In the genomic region with DNA sequence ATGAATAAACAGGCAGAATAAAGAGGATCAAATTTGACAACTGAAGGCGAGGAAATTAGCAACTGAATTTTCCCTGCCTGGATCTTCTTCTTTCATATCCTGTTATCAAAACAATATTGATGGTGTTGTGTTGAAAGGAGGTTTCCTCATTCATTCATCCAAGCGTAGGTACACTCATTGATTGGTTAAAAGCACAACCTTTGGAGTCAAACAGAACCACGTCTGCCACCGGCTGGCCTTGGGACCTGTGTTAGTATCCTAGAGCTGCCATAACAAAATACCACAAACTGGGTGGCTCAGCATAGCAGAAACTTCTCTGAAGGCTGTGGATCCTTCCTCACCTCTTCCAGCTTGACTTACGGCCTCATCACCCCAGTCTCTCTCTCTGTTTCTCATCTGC, we compare ENCODE assay signal across 34 cellular contexts.
"Had no signal": no experiment of that assay in that cellular context is flagged by ENCODE, and none has a peak within 500 bp of the region (broad histone marks: within the 10 kb centered on the region; RNA-seq: fewer than 3 reads in every experiment).

No MANE protein-coding gene starts in this region.

- H3K9me3 ChIP-seq: adrenal gland, body of pancreas, breast epithelium had no signal

- H3K4me3 ChIP-seq: adrenal gland, body of pancreas, breast epithelium had no signal

- H3K27ac ChIP-seq: adrenal gland, body of pancreas, brain microvascular endothelial cell, VCaP had no signal

- H3K4me1 ChIP-seq: adrenal gland, body of pancreas, breast epithelium had no signal

- ATAC-seq: activated CD8-positive, alpha-beta T cell treated with anti-CD3 and anti-CD28 coated beads for 36 hours; activated naive CD4-positive, alpha-beta T cell treated with anti-CD3 and anti-CD28 coated beads, Interleukin-2, amount 50 U/mL, for 72 hours; activated T-cell treated with anti-CD3 and anti-CD28 coated beads, Interleukin-2, amount 50 U/mL, for 4 hours; activated T-cell treated with anti-CD3 and anti-CD28 coated beads, Interleukin-2, amount 50 U/mL, for 72 hours; activated T-helper 17 cell treated with anti-CD3 and anti-CD28 coated beads, Interleukin-2, amount 50 U/mL, for 72 hours; body of pancreas had no signal

- DNase-seq: activated B cell treated with CpG ODN at 0.5 μM for 24 hours; activated CD4-positive, alpha-beta memory T cell treated with anti-CD3 and anti-CD28 coated beads for 36 hours; activated CD4-positive, alpha-beta T cell treated with anti-CD3 and anti-CD28 coated beads for 4 hours; activated CD4-positive, alpha-beta T cell treated with anti-CD3 and anti-CD28 coated beads, Interleukin-2, amount 10 ng/mL, durations not matched to agents 24 days and 14 days; activated CD4-positive, alpha-beta T cell treated with anti-CD3 and anti-CD28 coated beads, Interleukin-2, amount 50 U/mL, for 1 hour; activated CD4-positive, alpha-beta T cell treated with anti-CD3 and anti-CD28 coated beads, Interleukin-2, amount 50 U/mL, for 4 hours; activated CD4-positive, CD25-positive, alpha-beta regulatory T cell treated with anti-CD3 and anti-CD28 coated beads, Interleukin-2, amount 50 U/mL, for 72 hours; activated CD8-positive, alpha-beta memory T cell treated with anti-CD3 and anti-CD28 coated beads, Interleukin-2, amount 50 U/mL, for 4 hours; activated CD8-positive, alpha-beta T cell treated with anti-CD3 and anti-CD28 coated beads for 36 hours; activated effector memory CD4-positive, alpha-beta T cell treated with anti-CD3 and anti-CD28 coated beads, Interleukin-2, amount 50 U/mL, for 16 hours; activated gamma-delta T cell treated with Interleukin-2 at 50 U/mL for 16 hours; activated naive CD4-positive, alpha-beta T cell; activated naive CD4-positive, alpha-beta T cell treated with anti-CD3 and anti-CD28 coated beads for 36 hours; activated naive CD4-positive, alpha-beta T cell treated with anti-CD3 and anti-CD28 coated beads, Interleukin-2, amount 50 U/mL, for 16 hours; activated naive CD8-positive, alpha-beta T cell treated with anti-CD3 and anti-CD28 coated beads for 36 hours; activated T-cell treated with anti-CD3 and anti-CD28 coated beads for 4 hours; activated T-cell treated with anti-CD3 and anti-CD28 coated beads, Interleukin-2, amount 50 U/mL, for 1 hour; activated T-cell treated with anti-CD3 and anti-CD28 coated beads, Interleukin-2, amount 50 U/mL, for 4 hours; activated T-cell treated with anti-CD3 and anti-CD28 coated beads, Interleukin-2, amount 50 U/mL, for 72 hours; adrenal gland; amniotic stem cell; aorta; body of pancreas; brain microvascular endothelial cell; central memory CD4-positive, alpha-beta T cell; T-helper 1 cell; T-helper 2 cell; T-helper 9 cell had no signal

- FAIRE-seq: astrocyte, TTC549 had no signal

- H3K27me3 ChIP-seq: adrenal gland, body of pancreas, brain microvascular endothelial cell, breast epithelium had no signal

- H3K36me3 ChIP-seq: adrenal gland, brain microvascular endothelial cell, breast epithelium had no signal
